In the genomic region with DNA sequence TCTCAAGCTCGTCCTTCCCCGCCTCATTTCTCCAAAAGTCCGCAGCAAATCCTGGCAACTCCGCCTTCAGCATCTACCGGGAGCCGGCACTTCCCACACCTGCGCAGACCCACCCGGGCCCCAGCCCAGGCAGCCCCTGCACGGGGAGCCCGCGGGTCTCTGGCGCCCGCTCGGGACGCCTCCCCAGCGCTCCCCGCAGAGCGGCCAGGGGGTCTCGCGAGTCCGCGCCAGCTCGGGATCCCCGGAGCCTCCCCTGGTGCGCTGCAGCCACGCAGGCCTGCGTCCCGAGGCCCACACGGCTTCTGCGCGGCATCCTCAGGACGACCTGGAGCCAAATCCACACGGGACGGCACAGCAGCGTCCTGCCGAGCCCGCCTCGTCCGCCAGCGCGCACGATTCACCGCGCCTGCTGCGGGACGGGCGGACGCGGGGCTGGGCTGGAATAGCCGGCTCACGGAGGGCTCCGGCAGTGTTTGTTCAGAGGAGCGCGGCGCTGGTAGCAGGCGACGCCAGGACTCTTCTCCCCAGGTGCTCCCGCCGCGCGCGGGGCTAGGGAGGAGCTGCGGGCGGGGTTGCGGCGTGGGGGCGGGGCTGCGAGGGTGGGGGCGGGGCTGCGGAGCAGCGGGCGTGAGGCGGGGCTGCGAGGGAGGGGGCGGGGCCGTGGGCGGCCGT, we compare ENCODE assay signal across 8 cellular contexts. TPM values are rescaled to one million over a fixed set of nuclear protein-coding genes. Genes with fewer than 3 reads are reported as not detected.
DNase-seq lines count a peak whose midpoint lies in the region; ATAC-seq, FAIRE-seq and TF ChIP-seq lines count a peak whose summit lies in the region.

No MANE protein-coding gene starts in this region.

- POLR2A ChIA-PET in PC-3 (lab: Charles Lee; ENCODE audit: unreplicated experiment) (interaction anchor here (0.5 to 1.0 kb wide), 7 partner anchors 14 to 242 kb away, joined by 3 to 7 read pairs (median 4); partner anchors contain the start of gene RNH1), H1 (lab: Charles Lee; ENCODE audit: partially characterized antibody) (interaction anchor here (0.7 to 2.1 kb wide), 17 partner anchors 8 to 175 kb away, joined by 3 to 15 read pairs (median 4); partner anchors contain the start of genes DRD4, IRF7, LMNTD2 and LRRC56)

- H3K9me3 ChIP-seq in PC-3 (ENCODE audit: low read length), result no peaks in the 10 kb centered on the region
- no peaks in the 10 kb centered on the region for H3K9me3 ChIP-seq in H1 (ENCODE audit: insufficient read depth in 2 of 2, low read depth in 1 of 2, low read length in 1 of 2)
- H3K9me3 ChIP-seq in muscle layer of duodenum (ENCODE audit: control insufficient read depth in 1 of 2, low read length in 2 of 2), result no peaks in the 10 kb centered on the region

- TF ChIP-seq EP300 in H1 (IDR thresholded peaks at IDR 0.05; ENCODE audit: borderline replicate concordance in 1 of 2, low read depth in 2 of 2, low read length in 2 of 2), result no peak

- peak overlapping the region; percentile 67 for H3K4me3 ChIP-seq in AG10803 (ENCODE audit: low read length)
- peak overlapping the region; percentile 97 for H3K4me3 ChIP-seq in PC-3 (ENCODE audit: low read length)
- H3K4me3 ChIP-seq in H1 (ENCODE audit: extremely low read depth in 1 of 4, insufficient read depth in 2 of 4, low read depth in 3 of 4, low read length in 4 of 4), result peak overlapping the region; percentile 44 to 72 (median 57)
- H3K4me3 ChIP-seq in muscle layer of duodenum (ENCODE audit: low read depth in 1 of 2, low read length in 2 of 2), result peak overlapping the region; percentile 30 to 76

- H3K36me3 ChIP-seq in PC-3 (ENCODE audit: low read depth, low read length) (peaks cover 3% of the 10 kb centered on the region; the same call in 1 of the 2 replicates), H1 (ENCODE audit: control insufficient read depth in 2 of 4, insufficient read depth in 4 of 4, low read length in 3 of 4) (no peaks in the 10 kb centered on the region), muscle layer of duodenum (ENCODE audit: control insufficient read depth in 1 of 2, insufficient read depth in 2 of 2, low read length in 2 of 2) (no peaks in the 10 kb centered on the region)

- H4K20me1 ChIP-seq in PC-3 (ENCODE audit: low read length) (peaks cover 37% of the 10 kb centered on the region), H1 (replicated peaks in 1 of 2; ENCODE audit: control insufficient read depth in 1 of 2, insufficient read depth in 2 of 2, low read length in 2 of 2) (peaks cover 29 to 35% of the 10 kb centered on the region in 2 experiments)

- no peak overlapping the region for H4K5ac ChIP-seq in H1 (ENCODE audit: insufficient read length, low read depth, low read length)

- H3K9ac ChIP-seq in PC-3 (ENCODE audit: low read length) (peak overlapping the region; percentile 74), H1 (replicated peaks in 1 of 4; ENCODE audit: extremely low read depth in 1 of 4, low read depth in 3 of 4, low read length in 3 of 4) (no peak overlapping the region; a peak in 1 of 7 replicates)

- no peak overlapping the region for H3K14ac ChIP-seq in H1 (ENCODE audit: insufficient read length)

- H3K4ac ChIP-seq in H1 (replicated peaks; ENCODE audit: insufficient read length, low read depth, low read length), result peak overlapping the region; percentile 74

- ATAC-seq in GM18907 (IDR thresholded peaks at IDR 0.05; ENCODE audit: unreplicated experiment) (peak; percentile 32), HG03460 (IDR thresholded peaks at IDR 0.05; ENCODE audit: unreplicated experiment) (peak; percentile 22), PC-3 (peak; percentile 54), HG03520 (IDR thresholded peaks at IDR 0.05; ENCODE audit: unreplicated experiment) (no peak)

- TF ChIP-seq RAD21 in H1 (IDR thresholded peaks at IDR 0.05 in 1 of 2, conservative IDR thresholded peaks at IDR 0.05 in 1 of 2; ENCODE audit: low read depth in 2 of 2, low read length in 2 of 2), result no peak

- TF ChIP-seq POLR2A in H1 (IDR thresholded peaks at IDR 0.05; ENCODE audit: control extremely low read depth in 1 of 2, low read depth in 2 of 2, low read length in 2 of 2), result no peak

- H4K91ac ChIP-seq in H1 (replicated peaks; ENCODE audit: insufficient read length, low read length), result no peak overlapping the region

- H3K27me3 ChIP-seq in PC-3 (ENCODE audit: low read length), result no peaks in the 10 kb centered on the region
- peaks cover 8 to 17% (median 13%) of the 10 kb centered on the region in 4 experiments for H3K27me3 ChIP-seq in H1 (replicated peaks in 1 of 4; ENCODE audit: control insufficient read depth in 3 of 4, extremely low read depth in 1 of 4, insufficient read depth in 3 of 4, low read length in 3 of 4)
- H3K27me3 ChIP-seq in muscle layer of duodenum (ENCODE audit: low read depth, low read length), result no peaks in the 10 kb centered on the region

- H3K4me2 ChIP-seq in PC-3 (ENCODE audit: low read length), result peak overlapping the region; percentile 99
- H3K4me2 ChIP-seq in H1 (ENCODE audit: insufficient read depth in 1 of 2, low read depth in 2 of 2, low read length in 2 of 2), result peak overlapping the region; percentile 83 to 99

- H3K23me2 ChIP-seq in H1 (ENCODE audit: low read depth, low read length), result peaks cover 15% of the 10 kb centered on the region

- H3K23ac ChIP-seq in H1 (ENCODE audit: insufficient read length), result no peak overlapping the region

- H2BK15ac ChIP-seq in H1 (ENCODE audit: low read length), result peak overlapping the region; percentile 31; the same call in 1 of the 2 replicates

- TSS peak; percentile 61 for BruUV-seq in PC-3 (replicated peaks; lab: Mats Ljungman, UMichigan)

- DNase-seq in AG10803 (ENCODE audit: low read depth) (peak; percentile 37), PC-3 (peak; percentile 59), H1 (ENCODE audit: low read depth in 1 of 2, low spot score in 2 of 2) (peak in 1 of 2 experiments; percentile 63), A172 (ENCODE audit: low spot score) (no peak)

- H3K56ac ChIP-seq in H1 (replicated peaks; ENCODE audit: insufficient read length, low read depth, low read length), result no peak overlapping the region

- CTCF ChIA-PET in PC-3 (lab: Charles Lee), result no interaction called here
- CTCF ChIA-PET in H1 (lab: Charles Lee; ENCODE audit: partially characterized antibody), result interaction anchor here (0.6 to 2.1 kb wide), 7 partner anchors 9 to 992 kb away, joined by 3 to 7 read pairs (median 5); no protein-coding TSS in a partner anchor

- H2AK5ac ChIP-seq in H1 (ENCODE audit: low read depth, low read length), result no peak overlapping the region

- H3K4me1 ChIP-seq in PC-3 (ENCODE audit: insufficient read depth, low read length) (peaks cover 24% of the 10 kb centered on the region), H1 (replicated peaks in 1 of 4; ENCODE audit: control insufficient read depth in 3 of 4, insufficient read depth in 4 of 4, low read length in 3 of 4) (peaks cover 6 to 26% (median 16%) of the 10 kb centered on the region in 4 experiments), muscle layer of duodenum (ENCODE audit: control insufficient read depth in 1 of 2, insufficient read depth in 2 of 2, low read length in 2 of 2) (peaks cover 23 to 54% of the 10 kb centered on the region in 2 donors)

- 2% methylated on average over 44 of the region's 78 CpGs; no CpG with 5 or more reads in 1 of the 2 experiments for WGBS in H1 (ENCODE audit: extremely low coverage in 1 of 2, insufficient coverage in 1 of 2, insufficient read length in 1 of 2, insufficient replicate concordance in 2 of 2, low coverage in 1 of 2, low lambda C conversion rate in 2 of 2, missing lambda C conversion rate in 1 of 2), 2 experiments

- H3K18ac ChIP-seq in H1 (ENCODE audit: extremely low read depth, low read length), result peak overlapping the region; percentile 78

- no peak overlapping the region; the same call in 1 of the 2 replicates for H2BK5ac ChIP-seq in H1 (ENCODE audit: low read depth, low read length)

- H3K27ac ChIP-seq in PC-3 (ENCODE audit: low read length), result no peak overlapping the region
- H3K27ac ChIP-seq in H1 (ENCODE audit: low read depth, low read length), result no peak overlapping the region
- H3K27ac ChIP-seq in muscle layer of duodenum (ENCODE audit: low read length), result no peak overlapping the region

- no peaks in the 10 kb centered on the region for H3K9me2 ChIP-seq in PC-3 (replicated peaks; ENCODE audit: low read length)

- H3F3A ChIP-seq in PC-3 (ENCODE audit: low read length, unreplicated experiment), result no peaks in the 10 kb centered on the region

- no peak overlapping the region for H2BK20ac ChIP-seq in H1 (ENCODE audit: low read length)

- TF ChIP-seq CTCF in AG10803 (conservative IDR thresholded peaks at IDR 0.05; ENCODE audit: low read length) (no peak), PC-3 (conservative IDR thresholded peaks at IDR 0.05; ENCODE audit: low read depth, low read length) (no peak), H1 (IDR thresholded peaks at IDR 0.05; ENCODE audit: control extremely low read depth in 1 of 3, insufficient read depth in 1 of 3, low read depth in 1 of 3, low read length in 3 of 3) (no peak)

- intact Hi-C loops in PC-3 (cut with micrococcal nuclease), result no loop called here

- peak overlapping the region; percentile 97 for H2AFZ ChIP-seq in PC-3 (ENCODE audit: low read length)
- H2AFZ ChIP-seq in H1 (ENCODE audit: low read length), result no peak overlapping the region

- peak overlapping the region; percentile 72 for H2BK120ac ChIP-seq in H1 (replicated peaks; ENCODE audit: low read depth, low read length)

- peak overlapping the region; percentile 33; the same call in 1 of the 2 replicates for H2BK12ac ChIP-seq in H1 (ENCODE audit: low read depth, low read length)

- H4K8ac ChIP-seq in H1 (ENCODE audit: extremely low read depth, insufficient read depth, low read length), result no peak overlapping the region

- no peak for FAIRE-seq in H1 (lab: Jason Lieb, UNC)

- peaks cover 15% of the 10 kb centered on the region for H3K79me1 ChIP-seq in H1 (ENCODE audit: low read depth, low read length)

- H3K79me2 ChIP-seq in PC-3 (ENCODE audit: low read length) (peaks cover 51% of the 10 kb centered on the region), H1 (ENCODE audit: control insufficient read depth in 1 of 2, insufficient read depth in 2 of 2, low read length in 2 of 2) (peaks cover 37 to 38% of the 10 kb centered on the region in 2 experiments)

RNA-seq across cellular contexts. Expression of gene PHRF1, which starts 0.8 kb away (rescaled TPM):
- total RNA-seq in PC-3 (2014; rRNA removed), result 41.4 and 52.4 TPM in 2 replicates
- 37.3 and 39.8 TPM in 2 replicates for total RNA-seq in H1 (2021; fragmentation: NEBNext Ultra II Directional; extraction: Animal tissue kit (Norgen Biotek cat#: 25700))
- 13.4 and 21.8 TPM in 2 replicates for polyA plus RNA-seq in H1 (2011; rRNA removed)
- polyA plus RNA-seq in H1 (2011; cell fraction: cytosol; rRNA removed), result 17.3 TPM
- 39.7 TPM for polyA plus RNA-seq in H1 (2011; cell fraction: nucleus; rRNA removed)
- 17.5 to 25.1 TPM (median 24.0 TPM) in 4 replicates for polyA plus RNA-seq in H1 (2012, experiment 1 of 2)
- 14.8 TPM for polyA plus RNA-seq in H1 (2012, experiment 2 of 2)
- 18.2 TPM for polyA plus RNA-seq in H1 (2013, experiment 1 of 2)
- polyA plus RNA-seq in H1 (2013, experiment 2 of 2), result 17.0 TPM
- polyA minus RNA-seq in H1 (2011; rRNA and poly(A)+ RNA removed), result 11.6 and 15.0 TPM in 2 replicates
- polyA minus RNA-seq in H1 (2011; cell fraction: cytosol; rRNA and poly(A)+ RNA removed), result 19.2 TPM
- 29.8 TPM for polyA minus RNA-seq in H1 (2011; cell fraction: nucleus; rRNA and poly(A)+ RNA removed)
- total RNA-seq in A172 (2014; rRNA removed; shearing (Covaris generic)), result 12.8 and 14.9 TPM in 2 replicates

RNA-seq across cellular contexts. Expression of gene RASSF7, which starts 14.7 kb away (rescaled TPM):
- total RNA-seq in PC-3 (2014; rRNA removed), result 58.6 and 79.7 TPM in 2 replicates
- total RNA-seq in H1 (2021; fragmentation: NEBNext Ultra II Directional; extraction: Animal tissue kit (Norgen Biotek cat#: 25700)), result 20.6 and 22.3 TPM in 2 replicates
- 43.9 and 60.6 TPM in 2 replicates for polyA plus RNA-seq in H1 (2011; rRNA removed)
- 52.5 TPM for polyA plus RNA-seq in H1 (2011; cell fraction: cytosol; rRNA removed)
- polyA plus RNA-seq in H1 (2011; cell fraction: nucleus; rRNA removed), result 130 TPM
- polyA plus RNA-seq in H1 (2012, experiment 1 of 2), result 13.9 to 27.0 TPM (median 25.1 TPM) in 4 replicates
- polyA plus RNA-seq in H1 (2012, experiment 2 of 2), result 16.0 TPM
- polyA plus RNA-seq in H1 (2013, experiment 1 of 2), result 16.2 TPM
- 15.3 TPM for polyA plus RNA-seq in H1 (2013, experiment 2 of 2)
- polyA minus RNA-seq in H1 (2011; rRNA and poly(A)+ RNA removed), result 4.3 and 7.4 TPM in 2 replicates
- 14.5 TPM for polyA minus RNA-seq in H1 (2011; cell fraction: cytosol; rRNA and poly(A)+ RNA removed)
- polyA minus RNA-seq in H1 (2011; cell fraction: nucleus; rRNA and poly(A)+ RNA removed), result 19.7 TPM
- total RNA-seq in A172 (2014; rRNA removed; shearing (Covaris generic)), result 24.9 and 43.9 TPM in 2 replicates

RNA-seq across cellular contexts. Expression of gene LMNTD2, which starts 14.9 kb away (rescaled TPM):
- 1.4 and 2.4 TPM in 2 replicates for total RNA-seq in PC-3 (2014; rRNA removed)
- 2.6 and 3.1 TPM in 2 replicates for total RNA-seq in H1 (2021; fragmentation: NEBNext Ultra II Directional; extraction: Animal tissue kit (Norgen Biotek cat#: 25700))
- 1.6 and 3.6 TPM in 2 replicates for polyA plus RNA-seq in H1 (2011; rRNA removed)
- 1.8 TPM for polyA plus RNA-seq in H1 (2011; cell fraction: cytosol; rRNA removed)
- 18.4 TPM for polyA plus RNA-seq in H1 (2011; cell fraction: nucleus; rRNA removed)
- polyA plus RNA-seq in H1 (2012, experiment 1 of 2), result 1.6 to 3.8 TPM (median 2.2 TPM) in 4 replicates
- 1.0 TPM for polyA plus RNA-seq in H1 (2012, experiment 2 of 2)
- 1.7 TPM for polyA plus RNA-seq in H1 (2013, experiment 1 of 2)
- polyA plus RNA-seq in H1 (2013, experiment 2 of 2), result 1.7 TPM
- 0.29 and 0.38 TPM in 2 replicates for polyA minus RNA-seq in H1 (2011; rRNA and poly(A)+ RNA removed)
- polyA minus RNA-seq in H1 (2011; cell fraction: cytosol; rRNA and poly(A)+ RNA removed), result 1.0 TPM
- polyA minus RNA-seq in H1 (2011; cell fraction: nucleus; rRNA and poly(A)+ RNA removed), result 3.9 TPM
- total RNA-seq in A172 (2014; rRNA removed; shearing (Covaris generic)), result 2.4 and 4.4 TPM in 2 replicates

RNA-seq across cellular contexts. Expression of gene LRRC56, which starts 38.1 kb away (rescaled TPM):
- 1.0 and 1.5 TPM in 2 replicates for total RNA-seq in PC-3 (2014; rRNA removed)
- total RNA-seq in H1 (2021; fragmentation: NEBNext Ultra II Directional; extraction: Animal tissue kit (Norgen Biotek cat#: 25700)), result 1.9 and 2.1 TPM in 2 replicates
- 0.94 and 1.6 TPM in 2 replicates for polyA plus RNA-seq in H1 (2011; rRNA removed)
- polyA plus RNA-seq in H1 (2011; cell fraction: cytosol; rRNA removed), result 1.9 TPM
- 8.4 TPM for polyA plus RNA-seq in H1 (2011; cell fraction: nucleus; rRNA removed)
- 1.2 to 1.8 TPM (median 1.6 TPM) in 4 replicates for polyA plus RNA-seq in H1 (2012, experiment 1 of 2)
- 0.70 TPM for polyA plus RNA-seq in H1 (2012, experiment 2 of 2)
- 0.71 TPM for polyA plus RNA-seq in H1 (2013, experiment 1 of 2)
- polyA plus RNA-seq in H1 (2013, experiment 2 of 2), result 0.75 TPM
- polyA minus RNA-seq in H1 (2011; rRNA and poly(A)+ RNA removed), result 0.68 and 0.88 TPM in 2 replicates
- 0.88 TPM for polyA minus RNA-seq in H1 (2011; cell fraction: cytosol; rRNA and poly(A)+ RNA removed)
- polyA minus RNA-seq in H1 (2011; cell fraction: nucleus; rRNA and poly(A)+ RNA removed), result 2.4 TPM
- total RNA-seq in A172 (2014; rRNA removed; shearing (Covaris generic)), result not detected in 2 replicates

RNA-seq across cellular contexts. Expression of gene HRAS, which starts 40.1 kb away (rescaled TPM):
- total RNA-seq in PC-3 (2014; rRNA removed), result 128 and 167 TPM in 2 replicates
- 54.7 and 60.9 TPM in 2 replicates for total RNA-seq in H1 (2021; fragmentation: NEBNext Ultra II Directional; extraction: Animal tissue kit (Norgen Biotek cat#: 25700))
- polyA plus RNA-seq in H1 (2011; rRNA removed), result 44.3 and 63.4 TPM in 2 replicates
- polyA plus RNA-seq in H1 (2011; cell fraction: cytosol; rRNA removed), result 47.4 TPM
- polyA plus RNA-seq in H1 (2011; cell fraction: nucleus; rRNA removed), result 117 TPM
- 63.6 to 78.2 TPM (median 69.2 TPM) in 4 replicates for polyA plus RNA-seq in H1 (2012, experiment 1 of 2)
- 56.3 TPM for polyA plus RNA-seq in H1 (2012, experiment 2 of 2)
- 25.7 TPM for polyA plus RNA-seq in H1 (2013, experiment 1 of 2)
- polyA plus RNA-seq in H1 (2013, experiment 2 of 2), result 26.0 TPM
- 28.2 and 33.1 TPM in 2 replicates for polyA minus RNA-seq in H1 (2011; rRNA and poly(A)+ RNA removed)
- 22.0 TPM for polyA minus RNA-seq in H1 (2011; cell fraction: cytosol; rRNA and poly(A)+ RNA removed)
- polyA minus RNA-seq in H1 (2011; cell fraction: nucleus; rRNA and poly(A)+ RNA removed), result 21.5 TPM
- total RNA-seq in A172 (2014; rRNA removed; shearing (Covaris generic)), result 74.6 and 99.9 TPM in 2 replicates
